16 cellular contexts compared by ENCODE assay signal in the genomic region with DNA sequence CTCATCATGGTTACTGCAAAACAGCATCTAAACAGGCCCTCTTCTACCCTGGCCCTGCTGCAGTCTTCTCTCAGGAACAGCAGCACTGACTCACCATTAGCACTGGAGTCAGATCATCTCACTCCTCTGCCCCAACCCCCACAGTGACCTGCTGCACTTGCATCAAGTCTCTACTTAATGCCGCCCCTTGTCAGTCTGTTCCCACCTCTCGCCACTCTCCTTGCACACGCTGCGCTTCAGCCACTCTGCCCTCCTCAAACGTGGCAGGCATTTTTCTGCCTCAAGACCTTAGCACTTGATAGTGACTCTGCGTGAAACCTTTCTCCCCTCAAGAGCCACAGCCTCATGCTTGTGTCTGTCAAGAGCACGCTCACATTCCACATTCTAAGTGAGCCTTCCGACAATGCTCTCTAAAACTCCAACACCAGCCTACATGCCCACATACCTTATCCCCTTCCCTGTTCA. TPM values are rescaled to one million over a fixed set of nuclear protein-coding genes. Genes with fewer than 3 reads are reported as not detected.
DNase-seq lines count a peak whose midpoint lies in the region; ATAC-seq and TF ChIP-seq lines count a peak whose summit lies in the region.
"Had no signal": no experiment of that assay in that cellular context is flagged by ENCODE, and none has a peak within 500 bp of the region (broad histone marks: within the 10 kb centered on the region; RNA-seq: fewer than 3 reads in every experiment).

No MANE protein-coding gene starts in this region.

- no peaks in the 10 kb centered on the region for H3K79me2 ChIP-seq in GM23248 (ENCODE audit: insufficient read depth)

- 80 to 83% methylated on average over 8 of the region's 8 CpGs for WGBS in GM23248 (ENCODE audit: low coverage in 1 of 2, low lambda C conversion rate in 2 of 2, missing lambda C conversion rate in 2 of 2), 2 experiments

- H3F3A ChIP-seq in GM23248 (ENCODE audit: insufficient read depth): peaks cover 11% of the 10 kb centered on the region; the same call in 1 of the 2 replicates

- H3K9me2 ChIP-seq in GM23248 (ENCODE audit: insufficient read depth): no peaks in the 10 kb centered on the region

- H3K27ac ChIP-seq in GM23248: no peak overlapping the region

- H3K27me3 ChIP-seq in GM23248 (replicated peaks; ENCODE audit: insufficient read depth): no peaks in the 10 kb centered on the region

- no peaks in the 10 kb centered on the region for H4K20me1 ChIP-seq in GM23248 (ENCODE audit: insufficient read depth)

- DNase-seq in GM23248: peak; percentile 78
- DNase-seq in fibroblast of villous mesenchyme (ENCODE audit: low read depth): peak; percentile 38
- no peak for DNase-seq in omental fat pad (ENCODE audit: low spot score)
- no peak for DNase-seq in globus pallidus (ENCODE audit: low spot score)
- DNase-seq in dedifferentiated amniotic fluid mesenchymal stem cell (ENCODE audit: extremely low spot score): no peak
- DNase-seq: activated naive CD4-positive, alpha-beta T cell treated with anti-CD3 and anti-CD28 coated beads, Interleukin-2, amount 10 ng/mL, durations not matched to agents 7 days and 5 days; COR-L47; foreskin melanocyte; NCI-H69 had no signal

- no peak overlapping the region for H3K9ac ChIP-seq in GM23248

- H3K4me3 ChIP-seq in GM23248 (no peak overlapping the region), fibroblast of villous mesenchyme (ENCODE audit: low read depth, low read length) (no peak overlapping the region)

- no peaks in the 10 kb centered on the region for H3K36me3 ChIP-seq in GM23248 (ENCODE audit: low read depth)

- H3K4me2 ChIP-seq in GM23248 (ENCODE audit: unreplicated experiment): no peak overlapping the region

- no peak overlapping the region for H2AFZ ChIP-seq in GM23248

- peaks cover 24% of the 10 kb centered on the region for H3K4me1 ChIP-seq in GM23248 (ENCODE audit: insufficient read depth)

- TF ChIP-seq CTCF in fibroblast of villous mesenchyme (IDR thresholded peaks at IDR 0.05; ENCODE audit: insufficient read depth, low read depth, low read length) (no peak), omental fat pad (IDR thresholded peaks at IDR 0.05) (no peak)

- no peaks in the 10 kb centered on the region for H3K9me3 ChIP-seq in GM23248 (ENCODE audit: low read depth)

- peak; percentile 86 for ATAC-seq in SK-N-SH treated with all-trans-retinoic acid at 6 μM for 48 hours
- peak; percentile 14 for ATAC-seq in omental fat pad (ENCODE audit: low FRiP score)
- no peak for ATAC-seq in GM18520 (IDR thresholded peaks at IDR 0.05; ENCODE audit: unreplicated experiment)
- ATAC-seq in HG03108 (IDR thresholded peaks at IDR 0.05; ENCODE audit: unreplicated experiment): no peak
- ATAC-seq: Right ventricle myocardium inferior had no signal

- in situ Hi-C loops in GM23248 (cut with MboI): loop anchor here (10.0 kb wide), 1 partner anchor 292 kb away; a partner anchor contains a TSS

TF ChIP-seq in SK-N-SH treated with all-trans-retinoic acid at 6 μM for 48 hours, 23 proteins besides CTCF, POLR2A, EP300 and RAD21:
- TF ChIP-seq CSDC2 (CRISPR knock-in tag; IDR thresholded peaks at IDR 0.05): no peak
- TF ChIP-seq, protein P1, sequence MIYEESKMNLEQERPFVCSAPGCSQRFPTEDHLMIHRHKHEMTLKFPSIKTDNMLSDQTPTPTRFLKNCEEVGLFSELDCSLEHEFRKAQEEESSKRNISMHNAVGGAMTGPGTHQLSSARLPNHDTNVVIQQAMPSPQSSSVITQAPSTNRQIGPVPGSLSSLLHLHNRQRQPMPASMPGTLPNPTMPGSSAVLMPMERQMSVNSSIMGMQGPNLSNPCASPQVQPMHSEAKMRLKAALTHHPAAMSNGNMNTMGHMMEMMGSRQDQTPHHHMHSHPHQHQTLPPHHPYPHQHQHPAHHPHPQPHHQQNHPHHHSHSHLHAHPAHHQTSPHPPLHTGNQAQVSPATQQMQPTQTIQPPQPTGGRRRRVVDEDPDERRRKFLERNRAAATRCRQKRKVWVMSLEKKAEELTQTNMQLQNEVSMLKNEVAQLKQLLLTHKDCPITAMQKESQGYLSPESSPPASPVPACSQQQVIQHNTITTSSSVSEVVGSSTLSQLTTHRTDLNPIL (CRISPR knock-in tag; IDR thresholded peaks at IDR 0.05; ENCODE audit: low read depth): no peak
- no peak for TF ChIP-seq ZFP30 (CRISPR knock-in tag; IDR thresholded peaks at IDR 0.05)
- TF ChIP-seq, protein P2, sequence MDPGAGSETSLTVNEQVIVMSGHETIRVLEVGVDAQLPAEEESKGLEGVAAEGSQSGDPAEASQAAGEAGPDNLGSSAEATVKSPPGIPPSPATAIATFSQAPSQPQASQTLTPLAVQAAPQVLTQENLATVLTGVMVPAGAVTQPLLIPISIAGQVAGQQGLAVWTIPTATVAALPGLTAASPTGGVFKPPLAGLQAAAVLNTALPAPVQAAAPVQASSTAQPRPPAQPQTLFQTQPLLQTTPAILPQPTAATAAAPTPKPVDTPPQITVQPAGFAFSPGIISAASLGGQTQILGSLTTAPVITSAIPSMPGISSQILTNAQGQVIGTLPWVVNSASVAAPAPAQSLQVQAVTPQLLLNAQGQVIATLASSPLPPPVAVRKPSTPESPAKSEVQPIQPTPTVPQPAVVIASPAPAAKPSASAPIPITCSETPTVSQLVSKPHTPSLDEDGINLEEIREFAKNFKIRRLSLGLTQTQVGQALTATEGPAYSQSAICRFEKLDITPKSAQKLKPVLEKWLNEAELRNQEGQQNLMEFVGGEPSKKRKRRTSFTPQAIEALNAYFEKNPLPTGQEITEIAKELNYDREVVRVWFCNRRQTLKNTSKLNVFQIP (CRISPR knock-in tag; IDR thresholded peaks at IDR 0.05; ENCODE audit: borderline replicate concordance, low read depth): no peak
- no peak for TF ChIP-seq OSR1 (CRISPR knock-in tag; IDR thresholded peaks at IDR 0.05)
- TF ChIP-seq ZNF565 (CRISPR knock-in tag; conservative IDR thresholded peaks at IDR 0.05; ENCODE audit: low read depth): no peak
- no peak for TF ChIP-seq ZNF8 (CRISPR knock-in tag; IDR thresholded peaks at IDR 0.05)
- no peak for TF ChIP-seq ZNF70 (CRISPR knock-in tag; IDR thresholded peaks at IDR 0.05)

RNA-seq across cellular contexts. Expression of a gene that starts 22.1 kb away (rescaled TPM):
- total RNA-seq in GM23248 (2014; rRNA removed; shearing (Covaris generic)): 12.6 and 14.0 TPM in 2 replicates
- polyA plus RNA-seq in GM23248 (2016; fragmentation: Nextera tagmentation; extraction: Ambion mirVana): 19.6 TPM in 2 replicates
- total RNA-seq in fibroblast of villous mesenchyme: 33.2 and 38.9 TPM in 2 replicates
- 10 to 100 TPM in 3 of 4 donors, 1 to 10 TPM in 1; 9.2 to 24.6 (median 10.9) TPM for total RNA-seq in omental fat pad

RNA-seq across cellular contexts. Expression of a gene that starts 30.2 kb away (rescaled TPM):
- not detected in 2 replicates for total RNA-seq in GM23248 (2014; rRNA removed; shearing (Covaris generic))
- not detected in 2 replicates for polyA plus RNA-seq in GM23248 (2016; fragmentation: Nextera tagmentation; extraction: Ambion mirVana)
- total RNA-seq in fibroblast of villous mesenchyme: 0.64 and 0.86 TPM in 2 replicates
- not detected for total RNA-seq in omental fat pad
- total RNA-seq: natural killer cell treated with Interleukin-12 subunit alpha and Interleukin-12 subunit beta and Interleukin-15 and Interleukin-18, amount 100 ng/mL, for 72 hours; temporal lobe had no signal
- polyA plus RNA-seq: IgD-negative memory B cell had no signal

Comparison
In these comparisons a context has a peak if more than half of its experiments do, and no peak if none do; other contexts are left out.
1. DNase-seq: peak in GM23248 (single experiment) and fibroblast of villous mesenchyme (single experiment); none in omental fat pad (single experiment), globus pallidus (single experiment) and dedifferentiated amniotic fluid mesenchymal stem cell (single experiment).
2. ATAC-seq: peak in SK-N-SH treated with all-trans-retinoic acid at 6 μM for 48 hours (single experiment) and omental fat pad (single experiment); none in GM18520 (single experiment) and HG03108 (single experiment).